ENCODE assay signal across 16 cellular contexts in the genomic region with DNA sequence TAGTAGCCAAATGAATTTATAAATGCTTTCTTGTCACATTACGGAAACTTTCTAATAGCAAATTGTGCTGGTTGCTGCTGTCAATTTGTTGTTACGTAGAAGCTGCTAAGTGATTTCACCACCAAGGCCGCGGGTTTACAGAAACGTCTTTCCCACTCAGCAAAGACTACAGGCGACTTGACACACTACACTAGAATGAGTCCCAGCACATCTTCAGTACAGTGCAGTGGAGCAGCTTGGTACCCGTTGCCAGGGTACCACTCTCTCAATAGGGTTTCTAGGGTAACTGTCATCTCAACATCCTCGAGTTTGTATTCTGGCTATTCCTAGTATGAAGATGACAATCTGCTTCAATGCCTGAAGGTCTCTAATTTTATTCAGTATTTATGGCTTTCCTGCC.
"Had no signal": no experiment of that assay in that cellular context is flagged by ENCODE, and none has a peak within 500 bp of the region (broad histone marks: within the 10 kb centered on the region; RNA-seq: fewer than 3 reads in every experiment).

No MANE protein-coding gene starts in this region.

- H3K9me3 ChIP-seq: heart left ventricle, prostate gland, sigmoid colon, stomach had no signal

- H3K27ac ChIP-seq: heart left ventricle, parathyroid adenoma, prostate gland, sigmoid colon, skin epidermis, stomach had no signal

- H2AFZ ChIP-seq: parathyroid adenoma had no signal

- ATAC-seq: heart left ventricle had no signal

- H3K9ac ChIP-seq: parathyroid adenoma had no signal

- H3K27me3 ChIP-seq: heart left ventricle, sigmoid colon had no signal

- H3K36me3 ChIP-seq: heart left ventricle, prostate gland, sigmoid colon, stomach had no signal

- H3K4me3 ChIP-seq: heart left ventricle, prostate gland, sigmoid colon, skin epidermis, stomach had no signal

- FAIRE-seq: frontal cortex, islet of Langerhans had no signal

- H3K79me2 ChIP-seq: parathyroid adenoma had no signal

- H3K4me1 ChIP-seq: heart left ventricle, parathyroid adenoma, prostate gland, sigmoid colon, stomach had no signal

- DNase-seq: endodermal cell; heart left ventricle; hippocampal formation; kidney glomerular epithelial cell; mesendoderm; naive B cell; sigmoid colon; stimulated activated naive CD4-positive, alpha-beta T cell; stomach; substantia nigra; trophoblast cell had no signal
